Comparison of ENCODE assay signal across 8 cellular contexts in the genomic region with DNA sequence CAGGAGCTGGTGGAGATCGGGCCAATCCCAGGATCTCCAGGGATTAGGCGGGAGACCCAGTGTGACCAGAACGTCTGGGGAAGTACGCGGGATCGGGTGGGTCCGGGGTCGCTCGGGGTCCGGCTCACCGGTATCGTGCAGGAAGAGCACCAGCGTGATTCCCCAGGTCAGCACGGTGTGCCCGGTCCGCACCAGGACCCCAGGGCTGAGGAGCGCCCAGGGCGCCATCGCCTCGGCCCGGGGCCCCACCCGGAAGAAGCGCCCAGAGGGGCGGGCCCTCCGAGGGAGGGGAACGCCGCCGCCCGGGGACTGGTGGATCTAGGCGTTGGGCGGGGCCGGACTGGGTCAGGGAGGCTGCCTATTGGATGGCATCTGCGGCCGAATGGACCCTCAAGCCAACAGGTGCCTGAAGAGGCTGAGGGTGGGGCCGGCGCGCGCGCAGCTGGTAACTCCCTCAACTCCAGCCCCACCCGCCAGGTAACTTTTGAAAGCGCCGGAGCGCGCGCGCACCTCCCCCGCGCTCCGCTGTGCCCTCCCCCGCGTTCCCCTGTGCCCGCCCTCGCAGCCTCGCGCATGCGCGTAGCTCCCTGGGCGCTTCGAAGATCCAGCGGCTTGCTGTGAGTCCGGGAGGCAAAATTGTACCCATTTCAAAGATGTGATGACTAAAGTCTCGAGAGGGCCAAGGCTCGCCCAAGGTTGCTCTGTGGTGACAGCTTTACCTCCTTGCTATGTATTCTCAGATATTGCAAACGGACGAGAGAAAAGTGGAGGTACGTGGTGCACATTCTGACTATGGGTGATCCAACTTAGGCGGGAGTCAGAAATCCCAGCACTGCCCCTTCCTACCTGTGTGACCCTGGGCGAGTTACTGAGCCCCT. TPM values are rescaled to one million over a fixed set of nuclear protein-coding genes. Genes with fewer than 3 reads are reported as not detected.
DNase-seq lines count a peak whose midpoint lies in the region; ATAC-seq and TF ChIP-seq lines count a peak whose summit lies in the region.

A gene with protein sequence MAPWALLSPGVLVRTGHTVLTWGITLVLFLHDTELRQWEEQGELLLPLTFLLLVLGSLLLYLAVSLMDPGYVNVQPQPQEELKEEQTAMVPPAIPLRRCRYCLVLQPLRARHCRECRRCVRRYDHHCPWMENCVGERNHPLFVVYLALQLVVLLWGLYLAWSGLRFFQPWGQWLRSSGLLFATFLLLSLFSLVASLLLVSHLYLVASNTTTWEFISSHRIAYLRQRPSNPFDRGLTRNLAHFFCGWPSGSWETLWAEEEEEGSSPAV (minus strand): TSS at position 262 of the 878 bp plus-strand sequence. CDS start 34 bp downstream, at position 228.

- peak; percentile 89 for ATAC-seq in HG02571 (IDR thresholded peaks at IDR 0.05; ENCODE audit: unreplicated experiment)

- peaks cover 0 to 7% of the 10 kb centered on the region in 2 experiments for H3K36me3 ChIP-seq in SK-N-SH (replicated peaks in 1 of 2; ENCODE audit: control insufficient read depth in 1 of 2, insufficient read depth in 2 of 2, low read length in 1 of 2)
- H3K36me3 ChIP-seq in suprapubic skin, result peaks cover 20% of the 10 kb centered on the region

- H3K4me1 ChIP-seq in SK-N-SH (ENCODE audit: control insufficient read depth in 1 of 2, insufficient read depth in 2 of 2, low read depth in 1 of 2, low read length in 1 of 2) (peaks cover 0 to 22% of the 10 kb centered on the region in 2 experiments; a peak in 1 of 4 replicates), suprapubic skin (peaks cover 32% of the 10 kb centered on the region)

- peak within 1 kb of the TSS; percentile 55 for H3K9ac ChIP-seq in SK-N-SH

- peak; percentile 77 for DNase-seq in GM04504 (ENCODE audit: low read depth)
- DNase-seq in NCI-H1048 (lab: John Stamatoyannopoulos, UW), result peak; percentile 97
- peak; percentile 99 for DNase-seq in SK-N-SH
- DNase-seq in activated naive CD4-positive, alpha-beta T cell treated with anti-CD3 and anti-CD28 coated beads, Interleukin-2, amount 50 U/mL, for 16 hours, result peak; percentile 99
- peak; percentile 85 for DNase-seq in globus pallidus (ENCODE audit: low spot score)
- peak; percentile 49 to 96 (median 86) for DNase-seq in nucleus accumbens (lab: John Stamatoyannopoulos, UW)
- peak; percentile 97 to 99 for DNase-seq in suprapubic skin (ENCODE audit: low spot score in 2 of 2)

- H3K9me3 ChIP-seq in SK-N-SH, result no peaks in the 10 kb centered on the region
- H3K9me3 ChIP-seq in suprapubic skin, result no peaks in the 10 kb centered on the region

- no peak for TF ChIP-seq RAD21 in SK-N-SH (IDR thresholded peaks at IDR 0.05; ENCODE audit: low read length)

- H3K4me3 ChIP-seq in SK-N-SH (ENCODE audit: low read depth in 2 of 2, low read length in 1 of 2) (peak within 1 kb of the TSS; percentile 70 to 75), suprapubic skin (peak within 1 kb of the TSS; percentile 72)

- H4K20me1 ChIP-seq in SK-N-SH (ENCODE audit: insufficient read depth), result no peaks in the 10 kb centered on the region

- TF ChIP-seq CTCF in SK-N-SH (IDR thresholded peaks at IDR 0.05), result no peak
- TF ChIP-seq CTCF in suprapubic skin (IDR thresholded peaks at IDR 0.05), result no peak

- WGBS in SK-N-SH (ENCODE audit: low lambda C conversion rate), result 2% methylated on average over 43 of the region's 68 CpGs
- 2% methylated on average over 40 of the region's 68 CpGs for WGBS in suprapubic skin

- H3K27me3 ChIP-seq in SK-N-SH (ENCODE audit: insufficient read depth), result no peaks in the 10 kb centered on the region
- H3K27me3 ChIP-seq in suprapubic skin, result no peaks in the 10 kb centered on the region

- CTCF ChIA-PET in SK-N-SH (lab: Yijun Ruan, JAX), result interaction anchor here (0.6 to 1.9 kb wide), 10 partner anchors 9 to 128 kb away, joined by 3 to 12 read pairs (median 4); a partner anchor contains a TSS

- H3K27ac ChIP-seq in SK-N-SH (ENCODE audit: low read depth in 2 of 2, low read length in 1 of 2), result peak within 1 kb of the TSS; percentile 25 to 69; a peak in 3 of 4 replicates
- H3K27ac ChIP-seq in suprapubic skin, result peak within 1 kb of the TSS; percentile 66

- peak within 1 kb of the TSS; percentile 79 for H2AFZ ChIP-seq in SK-N-SH (ENCODE audit: low read depth)

- no peaks in the 10 kb centered on the region for H3K9me2 ChIP-seq in SK-N-SH

- H3K79me2 ChIP-seq in SK-N-SH (ENCODE audit: insufficient read depth), result no peaks in the 10 kb centered on the region

- H3K4me2 ChIP-seq in SK-N-SH, result peak within 1 kb of the TSS; percentile 84

- TF ChIP-seq POLR2A in suprapubic skin (IDR thresholded peaks at IDR 0.05), result peak in 1 of 2 donors; percentile 57

- POLR2A ChIA-PET in SK-N-SH (lab: Yijun Ruan, JAX), result interaction anchor here (0.5 to 1.4 kb wide), 5 partner anchors 17 to 307 kb away, joined by 3 to 6 read pairs (median 4); a partner anchor contains a TSS

- TF ChIP-seq EP300 in SK-N-SH (IDR thresholded peaks at IDR 0.05; ENCODE audit: borderline replicate concordance in 1 of 2, low read depth in 1 of 2, low read length in 1 of 2) (no peak), suprapubic skin (IDR thresholded peaks at IDR 0.05) (no peak)

- H3F3A ChIP-seq in SK-N-SH (replicated peaks; ENCODE audit: insufficient read depth), result peaks cover 6% of the 10 kb centered on the region

TF ChIP-seq in SK-N-SH, 30 proteins besides CTCF, POLR2A, EP300 and RAD21 (continues in another document):
- TF ChIP-seq YY1 (IDR thresholded peaks at IDR 0.05; ENCODE audit: low read depth) (peak; percentile 75), FOXJ3 (CRISPR knock-in tag; IDR thresholded peaks at IDR 0.05) (no peak), RCOR1 (IDR thresholded peaks at IDR 0.05; ENCODE audit: low read length) (peak; percentile 86), CHD2 (IDR thresholded peaks at IDR 0.05; ENCODE audit: low read length, partially characterized antibody) (peak; percentile 6), SMC3 (IDR thresholded peaks at IDR 0.05; ENCODE audit: low read depth, low read length) (no peak), MEF2A (IDR thresholded peaks at IDR 0.05; ENCODE audit: borderline replicate concordance, low read depth) (no peak), TEAD4 (IDR thresholded peaks at IDR 0.05; ENCODE audit: borderline replicate concordance, insufficient read depth) (no peak), JUND (IDR thresholded peaks at IDR 0.05) (no peak), TAF1 (IDR thresholded peaks at IDR 0.05; ENCODE audit: borderline replicate concordance, low read depth, low read length) (peak; percentile 58; the same call in 1 of the 2 replicates), ELF1 (IDR thresholded peaks at IDR 0.05) (peak; percentile 91), POLR2AphosphoS5 (IDR thresholded peaks at IDR 0.05; ENCODE audit: low read depth, low read length) (peak; percentile 77)
- TF ChIP-seq, protein P1, sequence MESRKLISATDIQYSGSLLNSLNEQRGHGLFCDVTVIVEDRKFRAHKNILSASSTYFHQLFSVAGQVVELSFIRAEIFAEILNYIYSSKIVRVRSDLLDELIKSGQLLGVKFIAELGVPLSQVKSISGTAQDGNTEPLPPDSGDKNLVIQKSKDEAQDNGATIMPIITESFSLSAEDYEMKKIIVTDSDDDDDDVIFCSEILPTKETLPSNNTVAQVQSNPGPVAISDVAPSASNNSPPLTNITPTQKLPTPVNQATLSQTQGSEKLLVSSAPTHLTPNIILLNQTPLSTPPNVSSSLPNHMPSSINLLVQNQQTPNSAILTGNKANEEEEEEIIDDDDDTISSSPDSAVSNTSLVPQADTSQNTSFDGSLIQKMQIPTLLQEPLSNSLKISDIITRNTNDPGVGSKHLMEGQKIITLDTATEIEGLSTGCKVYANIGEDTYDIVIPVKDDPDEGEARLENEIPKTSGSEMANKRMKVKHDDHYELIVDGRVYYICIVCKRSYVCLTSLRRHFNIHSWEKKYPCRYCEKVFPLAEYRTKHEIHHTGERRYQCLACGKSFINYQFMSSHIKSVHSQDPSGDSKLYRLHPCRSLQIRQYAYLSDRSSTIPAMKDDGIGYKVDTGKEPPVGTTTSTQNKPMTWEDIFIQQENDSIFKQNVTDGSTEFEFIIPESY (IDR thresholded peaks at IDR 0.05; ENCODE audit: borderline replicate concordance, low read depth), result no peak
- TF ChIP-seq, protein P2, sequence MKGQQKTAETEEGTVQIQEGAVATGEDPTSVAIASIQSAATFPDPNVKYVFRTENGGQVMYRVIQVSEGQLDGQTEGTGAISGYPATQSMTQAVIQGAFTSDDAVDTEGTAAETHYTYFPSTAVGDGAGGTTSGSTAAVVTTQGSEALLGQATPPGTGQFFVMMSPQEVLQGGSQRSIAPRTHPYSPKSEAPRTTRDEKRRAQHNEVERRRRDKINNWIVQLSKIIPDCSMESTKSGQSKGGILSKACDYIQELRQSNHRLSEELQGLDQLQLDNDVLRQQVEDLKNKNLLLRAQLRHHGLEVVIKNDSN (IDR thresholded peaks at IDR 0.05; ENCODE audit: borderline replicate concordance, low read depth), result no peak
- TF ChIP-seq, protein P3, sequence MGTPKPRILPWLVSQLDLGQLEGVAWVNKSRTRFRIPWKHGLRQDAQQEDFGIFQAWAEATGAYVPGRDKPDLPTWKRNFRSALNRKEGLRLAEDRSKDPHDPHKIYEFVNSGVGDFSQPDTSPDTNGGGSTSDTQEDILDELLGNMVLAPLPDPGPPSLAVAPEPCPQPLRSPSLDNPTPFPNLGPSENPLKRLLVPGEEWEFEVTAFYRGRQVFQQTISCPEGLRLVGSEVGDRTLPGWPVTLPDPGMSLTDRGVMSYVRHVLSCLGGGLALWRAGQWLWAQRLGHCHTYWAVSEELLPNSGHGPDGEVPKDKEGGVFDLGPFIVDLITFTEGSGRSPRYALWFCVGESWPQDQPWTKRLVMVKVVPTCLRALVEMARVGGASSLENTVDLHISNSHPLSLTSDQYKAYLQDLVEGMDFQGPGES (IDR thresholded peaks at IDR 0.05; ENCODE audit: low read depth, low read length), result 0 out of 2 replicates have a peak, but pooled peaks have one; percentile 28
- TF ChIP-seq, protein P4, sequence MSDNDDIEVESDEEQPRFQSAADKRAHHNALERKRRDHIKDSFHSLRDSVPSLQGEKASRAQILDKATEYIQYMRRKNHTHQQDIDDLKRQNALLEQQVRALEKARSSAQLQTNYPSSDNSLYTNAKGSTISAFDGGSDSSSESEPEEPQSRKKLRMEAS (IDR thresholded peaks at IDR 0.05; ENCODE audit: low read depth), result peak; percentile 56; the same call in 1 of the 2 replicates

RNA-seq across cellular contexts. Expression of the gene that starts here (rescaled TPM):
- polyA plus RNA-seq in SK-N-SH (2012; rRNA removed), result 36.6 and 51.3 TPM in 2 replicates
- 20.8 and 32.1 TPM in 2 replicates for polyA plus RNA-seq in SK-N-SH (2012; cell fraction: cytosol; rRNA removed)
- polyA plus RNA-seq in SK-N-SH (2012; cell fraction: nucleus; rRNA removed), result 26.9 and 52.8 TPM in 2 replicates
- total RNA-seq in suprapubic skin, result 10 to 100 TPM; 31.5 to 90.5 (median 75.0) TPM

Comparison
In these comparisons a context has a peak if more than half of its experiments do, and no peak if none do; other contexts are left out.
1. Peak in every context shown above with its lines: DNase-seq, ATAC-seq, H3K4me3 ChIP-seq and H3K27ac ChIP-seq.